ENCODE assay signal across 8 cellular contexts in genomic region chr4:120049732-120050494, GRCh38. TPM values are rescaled to one million over a fixed set of nuclear protein-coding genes. Genes with fewer than 3 reads are reported as not detected.
A peak's percentile ranks its signal among the peaks of the same experiment; 100 is the strongest.
DNase-seq lines count a peak whose midpoint lies in the region; ATAC-seq, FAIRE-seq and TF ChIP-seq lines count a peak whose summit lies in the region.

No MANE protein-coding gene starts in this region.

- ATAC-seq in A549 (peak; percentile 100), GM18505 (IDR thresholded peaks at IDR 0.05; ENCODE audit: unreplicated experiment) (peak; percentile 87), HG02970 (IDR thresholded peaks at IDR 0.05; ENCODE audit: low FRiP score, unreplicated experiment) (peak; percentile 89)

- POLR2A ChIA-PET in A549 (lab: Yijun Ruan, JAX), result no interaction called here

- TF ChIP-seq CTCF in A549 (IDR thresholded peaks at IDR 0.05) (peak; percentile 72), WI38 (IDR thresholded peaks at IDR 0.05; ENCODE audit: low read depth, low read length) (peak; percentile 68), cardiac fibroblast (IDR thresholded peaks at IDR 0.05; ENCODE audit: low read depth, low read length) (peak; percentile 79)

- no peak for FAIRE-seq in A549 (lab: Jason Lieb, UNC)
- peak; percentile 99 for FAIRE-seq in islet of Langerhans (lab: Jason Lieb, UNC)

- H3K9me3 ChIP-seq in A549, result no peaks in the 10 kb centered on the region

- TF ChIP-seq EP300 in A549 (IDR thresholded peaks at IDR 0.05), result no peak

- no peak overlapping the region for H3K4me3 ChIP-seq in A549
- H3K4me3 ChIP-seq in WI38 (ENCODE audit: low read depth, low read length), result peak overlapping the region; percentile 22
- peak overlapping the region; percentile 21 to 48 for H3K4me3 ChIP-seq in cardiac fibroblast (replicated peaks in 1 of 2; ENCODE audit: low read depth in 2 of 2, low read length in 2 of 2)

- peak; percentile 23 to 66 for DNase-seq in A549 (ENCODE audit: low read depth in 1 of 2, low spot score in 1 of 2)
- peak; percentile 5 for DNase-seq in NCI-H2107 (lab: John Stamatoyannopoulos, UW)
- DNase-seq in cardiac fibroblast (ENCODE audit: low read depth in 2 of 2), result peak; percentile 87 to 88
- DNase-seq in stimulated activated CD4-positive, alpha-beta T cell treated with anti-CD3 and anti-CD28 coated beads, Interleukin-12 subunit alpha, Interleukin-12 subunit beta, amount 100 ng/mL, for 4 hours, result peak; percentile 61

- peak overlapping the region; percentile 28; the same call in 1 of the 3 replicates for H3K4me2 ChIP-seq in A549

- TF ChIP-seq RAD21 in A549 (conservative IDR thresholded peaks at IDR 0.05 in 1 of 2, IDR thresholded peaks at IDR 0.05 in 1 of 2), result peak; percentile 80

- H3K4me1 ChIP-seq in A549, result no peaks in the 10 kb centered on the region

- TF ChIP-seq POLR2A in A549 (IDR thresholded peaks at IDR 0.05; ENCODE audit: low read length) (no peak), GM18505 (IDR thresholded peaks at IDR 0.05; ENCODE audit: borderline replicate concordance, extremely low read depth, insufficient read depth, insufficient read length) (no peak)

- no peak overlapping the region for H3K27ac ChIP-seq in A549

- CTCF ChIA-PET in A549 (lab: Yijun Ruan, JAX), result interaction anchor here (1.0 to 2.9 kb wide), 3 partner anchors 10 to 421 kb away, joined by 3 to 19 read pairs (median 4); partner anchors contain the start of gene PDE5A

- 36% methylated on average over 11 of the region's 11 CpGs for WGBS in A549 (ENCODE audit: missing lambda C conversion rate)

TF ChIP-seq in A549, 52 proteins besides CTCF, POLR2A, EP300 and RAD21:
- TF ChIP-seq SMC3 (IDR thresholded peaks at IDR 0.05) (peak; percentile 78), RARB (CRISPR knock-in tag; IDR thresholded peaks at IDR 0.05) (no peak), RFX5 (IDR thresholded peaks at IDR 0.05) (no peak), PHF8 (IDR thresholded peaks at IDR 0.05; ENCODE audit: borderline replicate concordance, low read depth) (no peak), CHD4 (IDR thresholded peaks at IDR 0.05; ENCODE audit: borderline replicate concordance) (no peak)

RNA-seq across cellular contexts. Expression of gene MAD2L1, which starts 16.7 kb away (rescaled TPM):
- 52.8 and 77.8 TPM in 2 replicates for polyA plus RNA-seq in A549 (2011; rRNA removed)
- polyA plus RNA-seq in A549 (2012; cell fraction: cytosol; rRNA removed), result 60.9 and 64.7 TPM in 2 replicates
- 9.2 and 25.6 TPM in 2 replicates for polyA plus RNA-seq in A549 (2012; cell fraction: nucleus; rRNA removed)
- polyA plus RNA-seq in A549 (2017; fragmentation: RNase III; extraction: RNeasy Plus Mini Kit Qiagen cat#74134 plus additional on column Dnase treatment), result 63.7 to 71.3 TPM (median 65.3 TPM) in 3 replicates
- polyA minus RNA-seq in A549 (2011; rRNA and poly(A)+ RNA removed), result 12.8 and 22.6 TPM in 2 replicates

Comparison
In these comparisons a context has a peak if more than half of its experiments do, and no peak if none do; other contexts are left out.
1. DNase-seq: peak in every context shown above with its lines; median percentile 88 in cardiac fibroblast; 61 in stimulated activated CD4-positive, alpha-beta T cell treated with anti-CD3 and anti-CD28 coated beads, Interleukin-12 subunit alpha, Interleukin-12 subunit beta, amount 100 ng/mL, for 4 hours; 44 in A549; 5 in NCI-H2107.